ENCODE assay signal across 25 cellular contexts in genomic region chr1:175576870-175577269, GRCh38.
"Had no signal": no experiment of that assay in that cellular context is flagged by ENCODE, and none has a peak within 500 bp of the region (broad histone marks: within the 10 kb centered on the region; RNA-seq: fewer than 3 reads in every experiment).

No MANE protein-coding gene starts in this region.

- H3K4me1 Mint-ChIP-seq: activated B cell treated with CpG ODN at 0.5 μM for 24 hours; activated CD4-positive, alpha-beta memory T cell treated with anti-CD3 and anti-CD28 coated beads, Interleukin-2, amount 10 ng/mL, durations not matched to agents 7 days and 5 days; activated T-helper 17 cell treated with anti-CD3 and anti-CD28 coated beads, Interleukin-2, amount 50 U/mL, for 72 hours; central memory CD8-positive, alpha-beta T cell had no signal

- DNase-seq: activated B cell treated with CpG ODN at 0.5 μM for 24 hours; activated CD4-positive, alpha-beta memory T cell treated with anti-CD3 and anti-CD28 coated beads, Interleukin-2, amount 10 ng/mL, durations not matched to agents 7 days and 5 days; activated CD4-positive, alpha-beta T cell treated with anti-CD3 and anti-CD28 coated beads, Interleukin-2, amount 50 U/mL, for 1 hour; activated gamma-delta T cell; activated naive CD4-positive, alpha-beta T cell treated with anti-CD3 and anti-CD28 coated beads for 36 hours; activated T-cell treated with anti-CD3 and anti-CD28 coated beads for 4 hours; activated T-cell treated with anti-CD3 and anti-CD28 coated beads, Interleukin-2, amount 50 U/mL, for 48 hours; amygdala; cortex of kidney; KG1; NCI-H1092; NCI-H1694 treated with DMSO at 0.1 percent for 48 hours; NCI-H2029 treated with DMSO at 0.1 percent for 48 hours; NCI-H2227 treated with DMSO at 0.1 percent for 48 hours; NCI-H446 treated with DMSO at 0.1 percent for 48 hours; NCI-H526 treated with DMSO at 0.1 percent for 48 hours; Peyer's patch; SHP77 had no signal

- H3K9me3 Mint-ChIP-seq: activated B cell treated with CpG ODN at 0.5 μM for 24 hours; activated CD4-positive, alpha-beta memory T cell treated with anti-CD3 and anti-CD28 coated beads, Interleukin-2, amount 10 ng/mL, durations not matched to agents 7 days and 5 days; activated naive CD4-positive, alpha-beta T cell treated with anti-CD3 and anti-CD28 coated beads for 36 hours; activated T-helper 17 cell treated with anti-CD3 and anti-CD28 coated beads, Interleukin-2, amount 50 U/mL, for 72 hours; central memory CD8-positive, alpha-beta T cell; T-helper 1 cell treated with Interleukin-12 subunit alpha and Interleukin-12 subunit beta and Interleukin-4 antibody, amounts not matched to agents 30 μg/mL and 1 μg/mL, for 36 hours had no signal

- H3K27ac Mint-ChIP-seq: activated B cell treated with CpG ODN at 0.5 μM for 24 hours; activated CD4-positive, alpha-beta memory T cell treated with anti-CD3 and anti-CD28 coated beads, Interleukin-2, amount 10 ng/mL, durations not matched to agents 7 days and 5 days; activated naive CD4-positive, alpha-beta T cell treated with anti-CD3 and anti-CD28 coated beads for 36 hours; activated naive CD8-positive, alpha-beta T cell; activated T-helper 17 cell treated with anti-CD3 and anti-CD28 coated beads, Interleukin-2, amount 50 U/mL, for 72 hours; T-helper 1 cell treated with Interleukin-12 subunit alpha and Interleukin-12 subunit beta and Interleukin-4 antibody, amounts not matched to agents 30 μg/mL and 1 μg/mL, for 36 hours had no signal

- H3K27ac ChIP-seq: Peyer's patch, SJSA1 had no signal

- H3K27me3 ChIP-seq: Peyer's patch, SJSA1 had no signal

- H3K4me1 ChIP-seq: Peyer's patch, SJSA1 had no signal

- H3K36me3 Mint-ChIP-seq: activated naive CD8-positive, alpha-beta T cell; brain had no signal

- H3K4me3 ChIP-seq: Peyer's patch, SJSA1 had no signal

- H3K9me3 ChIP-seq: Peyer's patch, SJSA1 had no signal

- H3K4me3 Mint-ChIP-seq: activated B cell treated with CpG ODN at 0.5 μM for 24 hours; activated CD4-positive, alpha-beta memory T cell treated with anti-CD3 and anti-CD28 coated beads, Interleukin-2, amount 10 ng/mL, durations not matched to agents 7 days and 5 days; activated naive CD4-positive, alpha-beta T cell treated with anti-CD3 and anti-CD28 coated beads for 36 hours; activated naive CD8-positive, alpha-beta T cell; activated T-helper 17 cell treated with anti-CD3 and anti-CD28 coated beads, Interleukin-2, amount 50 U/mL, for 72 hours; brain; central memory CD8-positive, alpha-beta T cell; T-helper 1 cell treated with Interleukin-12 subunit alpha and Interleukin-12 subunit beta and Interleukin-4 antibody, amounts not matched to agents 30 μg/mL and 1 μg/mL, for 36 hours had no signal

- ATAC-seq: activated T-helper 17 cell treated with anti-CD3 and anti-CD28 coated beads, Interleukin-2, amount 50 U/mL, for 72 hours; SK-N-SH treated with all-trans-retinoic acid at 6 μM for 48 hours had no signal

- H3K27me3 Mint-ChIP-seq: activated B cell treated with CpG ODN at 0.5 μM for 24 hours, brain had no signal

- H3K36me3 ChIP-seq: Peyer's patch, SJSA1 had no signal
